Comparison of ENCODE assay signal across 20 cellular contexts in the genomic region with DNA sequence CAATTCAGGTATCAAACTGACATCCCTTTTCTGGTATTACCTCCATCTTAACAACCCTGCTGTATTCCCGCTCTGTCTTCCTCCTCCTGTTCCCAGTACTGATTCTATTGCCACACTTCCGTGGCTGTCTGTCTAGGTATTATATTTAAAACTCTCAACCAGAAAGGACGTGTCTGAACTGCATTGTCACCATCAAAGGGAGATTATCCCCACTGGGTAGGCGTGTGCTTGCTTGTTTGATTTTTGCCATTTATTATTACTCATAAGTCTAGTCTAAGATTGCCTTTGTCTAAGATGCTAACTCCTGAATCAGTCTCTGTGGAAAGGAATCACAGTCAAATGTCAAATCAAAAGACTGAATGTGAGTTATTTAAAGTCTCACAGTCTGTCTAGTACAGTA.
DNase-seq lines count a peak whose midpoint lies in the region; ATAC-seq, FAIRE-seq and TF ChIP-seq lines count a peak whose summit lies in the region.
"Had no signal": no experiment of that assay in that cellular context is flagged by ENCODE, and none has a peak within 500 bp of the region (broad histone marks: within the 10 kb centered on the region; RNA-seq: fewer than 3 reads in every experiment).

No MANE protein-coding gene starts in this region.

- H3K79me2 ChIP-seq in HCT116 (ENCODE audit: insufficient read depth, low read length) (no peaks in the 10 kb centered on the region), H1 (ENCODE audit: control insufficient read depth in 1 of 2, insufficient read depth in 2 of 2, low read length in 2 of 2) (no peaks in the 10 kb centered on the region), neural cell (replicated peaks; ENCODE audit: insufficient read depth, low read length) (no peaks in the 10 kb centered on the region)

- no peaks in the 10 kb centered on the region for H3K23me2 ChIP-seq in H1 (ENCODE audit: low read depth, low read length)

- POLR2A ChIA-PET in HCT116 (lab: Charles Lee) (no interaction called here), RWPE1 (lab: Yijun Ruan, JAX; ENCODE audit: low non-redundant PET) (no interaction called here), H1 (lab: Charles Lee; ENCODE audit: partially characterized antibody) (no interaction called here)

- TF ChIP-seq POLR2A in HCT116 (IDR thresholded peaks at IDR 0.05; ENCODE audit: borderline replicate concordance, extremely low read depth, insufficient read depth, insufficient read length) (no peak), H1 (IDR thresholded peaks at IDR 0.05; ENCODE audit: control extremely low read depth in 1 of 2, low read depth in 2 of 2, low read length in 2 of 2) (no peak)

- no peaks in the 10 kb centered on the region for H3F3A ChIP-seq in neural cell (ENCODE audit: insufficient read depth, low read length, poor library complexity, severe bottlenecking)

- H4K91ac ChIP-seq in H1 (replicated peaks; ENCODE audit: insufficient read length, low read length), result no peak overlapping the region

- TF ChIP-seq CTCF in HCT116 (IDR thresholded peaks at IDR 0.05 in 2 of 3, conservative IDR thresholded peaks at IDR 0.05 in 1 of 3; ENCODE audit: borderline replicate concordance in 1 of 3, insufficient read depth in 1 of 3, low read depth in 2 of 3, low read length in 2 of 3) (no peak), RWPE1 (conservative IDR thresholded peaks at IDR 0.05; ENCODE audit: low read depth) (no peak), H1 (IDR thresholded peaks at IDR 0.05; ENCODE audit: control extremely low read depth in 1 of 3, insufficient read depth in 1 of 3, low read depth in 1 of 3, low read length in 3 of 3) (no peak), neural cell (IDR thresholded peaks at IDR 0.05; ENCODE audit: poor library complexity, severe bottlenecking) (no peak)

- CTCF ChIA-PET in HCT116 (lab: Charles Lee) (no interaction called here), RWPE1 (lab: Yijun Ruan, JAX) (no interaction called here), H1 (lab: Charles Lee; ENCODE audit: partially characterized antibody) (no interaction called here)

- 81% methylated on average over 4 of the region's 4 CpGs; no CpG with 5 or more reads in 1 of the 2 experiments for WGBS in H1 (ENCODE audit: extremely low coverage in 1 of 2, insufficient coverage in 1 of 2, insufficient read length in 1 of 2, insufficient replicate concordance in 2 of 2, low coverage in 1 of 2, low lambda C conversion rate in 2 of 2, missing lambda C conversion rate in 1 of 2), 2 experiments

- no peak overlapping the region for H2BK15ac ChIP-seq in H1 (ENCODE audit: low read length)

- no peak overlapping the region for H3K18ac ChIP-seq in H1 (ENCODE audit: extremely low read depth, low read length)

- no peak for FAIRE-seq in H1 (lab: Jason Lieb, UNC)

- TF ChIP-seq RAD21 in HCT116 (IDR thresholded peaks at IDR 0.05; ENCODE audit: low read depth) (no peak), H1 (IDR thresholded peaks at IDR 0.05 in 1 of 2, conservative IDR thresholded peaks at IDR 0.05 in 1 of 2; ENCODE audit: low read depth in 2 of 2, low read length in 2 of 2) (no peak), neural cell (conservative IDR thresholded peaks at IDR 0.05) (no peak)

- H3K4me1 ChIP-seq in HCT116 (ENCODE audit: control insufficient read depth in 1 of 2, insufficient read depth in 2 of 2, low read length in 2 of 2), result no peaks in the 10 kb centered on the region
- peaks cover 0 to 3% (median 0%) of the 10 kb centered on the region in 4 experiments; a peak in 2 of 7 replicates for H3K4me1 ChIP-seq in H1 (replicated peaks in 1 of 4; ENCODE audit: control insufficient read depth in 3 of 4, insufficient read depth in 4 of 4, low read length in 3 of 4)
- H3K4me1 ChIP-seq: Peyer's patch, SJSA1 had no signal

- H2BK120ac ChIP-seq in H1 (replicated peaks; ENCODE audit: low read depth, low read length), result no peak overlapping the region

- no peaks in the 10 kb centered on the region for H3K79me1 ChIP-seq in H1 (ENCODE audit: low read depth, low read length)

- no peaks in the 10 kb centered on the region for H4K20me1 ChIP-seq in HCT116 (ENCODE audit: insufficient read depth)
- H4K20me1 ChIP-seq in H1 (replicated peaks in 1 of 2; ENCODE audit: control insufficient read depth in 1 of 2, insufficient read depth in 2 of 2, low read length in 2 of 2), result no peaks in the 10 kb centered on the region
- H4K20me1 ChIP-seq in neural cell (ENCODE audit: insufficient read depth), result no peaks in the 10 kb centered on the region

- H3K4me2 ChIP-seq in HCT116 (ENCODE audit: low read length) (no peak overlapping the region), H1 (ENCODE audit: insufficient read depth in 1 of 2, low read depth in 2 of 2, low read length in 2 of 2) (no peak overlapping the region), neural cell (ENCODE audit: low read length) (peak overlapping the region; percentile 11)

- H3K9ac ChIP-seq in HCT116 (ENCODE audit: low read length) (no peak overlapping the region), H1 (replicated peaks in 1 of 4; ENCODE audit: extremely low read depth in 1 of 4, low read depth in 3 of 4, low read length in 3 of 4) (no peak overlapping the region), neural cell (ENCODE audit: low read length) (no peak overlapping the region)

- no peak overlapping the region for H4K5ac ChIP-seq in H1 (ENCODE audit: insufficient read length, low read depth, low read length)

- H3K14ac ChIP-seq in H1 (ENCODE audit: insufficient read length), result no peak overlapping the region

- BruUV-seq in HCT116 (replicated peaks; lab: Mats Ljungman, UMichigan), result no TSS peak

- no peak overlapping the region for H2BK5ac ChIP-seq in H1 (ENCODE audit: low read depth, low read length)

- H2AFZ ChIP-seq in HCT116 (ENCODE audit: low read depth, low read length, poor library complexity, severe bottlenecking), result peak overlapping the region; percentile 84
- H2AFZ ChIP-seq in H1 (ENCODE audit: low read length), result peak overlapping the region; percentile 78; the same call in 1 of the 2 replicates
- H2AFZ ChIP-seq in neural cell (ENCODE audit: low read depth, low read length), result no peak overlapping the region

- no peak overlapping the region for H2BK20ac ChIP-seq in H1 (ENCODE audit: low read length)

- no peak for DNase-seq in HCT116 (ENCODE audit: low read depth, low spot score)
- DNase-seq in RWPE1 (ENCODE audit: low spot score), result peak; percentile 81
- no peak for DNase-seq in H1 (ENCODE audit: low read depth in 1 of 2, low spot score in 2 of 2)
- DNase-seq: CD4-positive, CD25-positive, alpha-beta regulatory T cell; COR-L47; DMS79; KG1; NCI-H1092 treated with DMSO at 0.1 percent for 48 hours; NCI-H1436 treated with DMSO at 0.1 percent for 48 hours; NCI-H2029; NCI-H510A treated with DMSO at 0.1 percent for 48 hours; NCI-H774; Peyer's patch had no signal

- RAD21 ChIA-PET in HCT116 (lab: Charles Lee; ENCODE audit: low non-redundant PET in 1 of 2, low total read pairs in 2 of 2, uncharacterized antibody in 2 of 2, unreplicated experiment in 2 of 2), result no interaction called here

- no peak overlapping the region for H4K8ac ChIP-seq in H1 (ENCODE audit: extremely low read depth, insufficient read depth, low read length)

- no peaks in the 10 kb centered on the region for H3K27me3 ChIP-seq in HCT116 (ENCODE audit: insufficient read depth, low read length)
- no peaks in the 10 kb centered on the region for H3K27me3 ChIP-seq in H1 (replicated peaks in 1 of 4; ENCODE audit: control insufficient read depth in 3 of 4, extremely low read depth in 1 of 4, insufficient read depth in 3 of 4, low read length in 3 of 4)
- no peaks in the 10 kb centered on the region for H3K27me3 ChIP-seq in neural cell (ENCODE audit: insufficient read depth, low read depth, low read length)
- H3K27me3 ChIP-seq: Peyer's patch, SJSA1 had no signal

- H3K36me3 ChIP-seq in HCT116 (ENCODE audit: control insufficient read depth in 1 of 2, insufficient read depth in 2 of 2, low read length in 2 of 2) (no peaks in the 10 kb centered on the region), H1 (ENCODE audit: control insufficient read depth in 2 of 4, insufficient read depth in 4 of 4, low read length in 3 of 4) (no peaks in the 10 kb centered on the region), neural cell (ENCODE audit: insufficient read depth, low read length) (no peaks in the 10 kb centered on the region)
- H3K36me3 ChIP-seq: HAP-1, Peyer's patch, SJSA1 had no signal

- H3K9me2 ChIP-seq in HCT116 (ENCODE audit: insufficient read depth) (no peaks in the 10 kb centered on the region), neural cell (ENCODE audit: insufficient read depth, low read length) (no peaks in the 10 kb centered on the region)

- ATAC-seq in HCT116 (no peak), HG02870 (IDR thresholded peaks at IDR 0.05; ENCODE audit: unreplicated experiment) (no peak), HG03159 (IDR thresholded peaks at IDR 0.05; ENCODE audit: unreplicated experiment) (no peak), HG03135 (IDR thresholded peaks at IDR 0.05; ENCODE audit: unreplicated experiment) (no peak)
- ATAC-seq: Right ventricle myocardium inferior had no signal

- no peak overlapping the region for H3K56ac ChIP-seq in H1 (replicated peaks; ENCODE audit: insufficient read length, low read depth, low read length)

- H3K4ac ChIP-seq in H1 (replicated peaks; ENCODE audit: insufficient read length, low read depth, low read length), result no peak overlapping the region

- intact Hi-C loops in HCT116 (cut with micrococcal nuclease), result no loop called here

- no peak overlapping the region for H3K27ac ChIP-seq in HCT116 (ENCODE audit: low read depth, low read length)
- no peak overlapping the region for H3K27ac ChIP-seq in RWPE1
- H3K27ac ChIP-seq in H1 (ENCODE audit: low read depth, low read length), result no peak overlapping the region
- H3K27ac ChIP-seq in neural cell (ENCODE audit: low read length), result peak overlapping the region; percentile 32
- H3K27ac ChIP-seq: Peyer's patch, SJSA1 had no signal

- no peak overlapping the region for H2AK5ac ChIP-seq in H1 (ENCODE audit: low read depth, low read length)

- H3K23ac ChIP-seq in H1 (ENCODE audit: insufficient read length), result no peak overlapping the region

- no peak overlapping the region for H2BK12ac ChIP-seq in H1 (ENCODE audit: low read depth, low read length)

- no peak overlapping the region for H3K4me3 ChIP-seq in HCT116 (replicated peaks in 1 of 2; ENCODE audit: low read depth in 1 of 2, low read length in 2 of 2)
- H3K4me3 ChIP-seq in H1 (ENCODE audit: extremely low read depth in 1 of 4, insufficient read depth in 2 of 4, low read depth in 3 of 4, low read length in 4 of 4), result no peak overlapping the region
- no peak overlapping the region for H3K4me3 ChIP-seq in neural cell (ENCODE audit: low read length)
- H3K4me3 ChIP-seq: HAP-1, Peyer's patch, SJSA1 had no signal

- TF ChIP-seq EP300 in H1 (IDR thresholded peaks at IDR 0.05; ENCODE audit: borderline replicate concordance in 1 of 2, low read depth in 2 of 2, low read length in 2 of 2) (no peak), neural cell (conservative IDR thresholded peaks at IDR 0.05; ENCODE audit: poor library complexity, severe bottlenecking) (peak; percentile 58)

- H3K9me3 ChIP-seq in HCT116 (ENCODE audit: control insufficient read depth in 1 of 2, insufficient read depth in 1 of 2, low read depth in 1 of 2, low read length in 2 of 2) (no peaks in the 10 kb centered on the region), H1 (ENCODE audit: insufficient read depth in 2 of 2, low read depth in 1 of 2, low read length in 1 of 2) (no peaks in the 10 kb centered on the region), neural cell (ENCODE audit: low read length) (no peaks in the 10 kb centered on the region)
- H3K9me3 ChIP-seq: HAP-1, Peyer's patch, SJSA1 had no signal
